9 cellular contexts compared by ENCODE assay signal in genomic region chr11:86740628-86741488, GRCh38. TPM values are rescaled to one million over a fixed set of nuclear protein-coding genes. Genes with fewer than 3 reads are reported as not detected.
DNase-seq lines count a peak whose midpoint lies in the region; ATAC-seq and TF ChIP-seq lines count a peak whose summit lies in the region.
"Had no signal": no experiment of that assay in that cellular context is flagged by ENCODE, and none has a peak within 500 bp of the region (broad histone marks: within the 10 kb centered on the region; RNA-seq: fewer than 3 reads in every experiment).

No MANE protein-coding gene starts in this region.

- WGBS in body of pancreas, 2 donors: 62 to 67% methylated on average over 7 of the region's 7 CpGs
- WGBS in smooth muscle cell (ENCODE audit: low lambda C conversion rate): 61% methylated on average over 7 of the region's 7 CpGs

- H3K79me2 ChIP-seq in smooth muscle cell (ENCODE audit: low read depth): no peaks in the 10 kb centered on the region

- no peaks in the 10 kb centered on the region for H3K4me1 ChIP-seq in CD8-positive, alpha-beta memory T cell (ENCODE audit: insufficient read depth, low read length)
- H3K4me1 ChIP-seq in body of pancreas (peaks cover 33% of the 10 kb centered on the region), smooth muscle cell (ENCODE audit: low read depth) (peaks cover 24% of the 10 kb centered on the region)

- no peak overlapping the region for H3K4me3 Mint-ChIP-seq in CD8-positive, alpha-beta memory T cell

- H3K4me1 Mint-ChIP-seq in CD8-positive, alpha-beta memory T cell: no peaks in the 10 kb centered on the region

- no peak overlapping the region for H3K27ac Mint-ChIP-seq in CD8-positive, alpha-beta memory T cell

- TF ChIP-seq CTCF in body of pancreas (IDR thresholded peaks at IDR 0.05) (no peak), smooth muscle cell (IDR thresholded peaks at IDR 0.05; ENCODE audit: borderline replicate concordance, insufficient read depth, poor library complexity, severe bottlenecking) (no peak)

- intact Hi-C loops in body of pancreas (cut with DNase I): no loop called here

- peaks cover 0 to 3% (median 0%) of the 10 kb centered on the region in 5 donors for H3K9me3 Mint-ChIP-seq in CD8-positive, alpha-beta memory T cell

- peak overlapping the region; percentile 65 for H3K4me2 ChIP-seq in smooth muscle cell

- peak overlapping the region; percentile 2 for H2AFZ ChIP-seq in smooth muscle cell (ENCODE audit: low read depth)

- no peaks in the 10 kb centered on the region for H3K36me3 ChIP-seq in CD8-positive, alpha-beta memory T cell (ENCODE audit: insufficient read depth, low read length)
- no peaks in the 10 kb centered on the region for H3K36me3 ChIP-seq in body of pancreas (replicated peaks in 1 of 2; ENCODE audit: insufficient read depth in 1 of 2, low read depth in 2 of 2)
- no peaks in the 10 kb centered on the region for H3K36me3 ChIP-seq in smooth muscle cell (ENCODE audit: low read depth)

- H3F3A ChIP-seq in smooth muscle cell (ENCODE audit: low read depth): peaks cover 31% of the 10 kb centered on the region

- H3K27ac ChIP-seq in CD8-positive, alpha-beta memory T cell (ENCODE audit: low read depth, low read length): peak overlapping the region; percentile 16
- H3K27ac ChIP-seq in body of pancreas (peak overlapping the region; percentile 46 to 88 (median 87)), smooth muscle cell (ENCODE audit: low read depth) (peak overlapping the region; percentile 98)
- H3K27ac ChIP-seq: HL-60 had no signal

- H3K9ac ChIP-seq in smooth muscle cell (ENCODE audit: low read depth): peak overlapping the region; percentile 80

- POLR2A ChIA-PET in CD8-positive, alpha-beta memory T cell (lab: Charles Lee): no interaction called here

- H3K4me3 ChIP-seq in CD8-positive, alpha-beta memory T cell (ENCODE audit: low read length): no peak overlapping the region
- H3K4me3 ChIP-seq in body of pancreas (no peak overlapping the region), smooth muscle cell (no peak overlapping the region)

- H3K9me3 ChIP-seq in CD8-positive, alpha-beta memory T cell (ENCODE audit: low read length): no peaks in the 10 kb centered on the region
- H3K9me3 ChIP-seq in body of pancreas: no peaks in the 10 kb centered on the region
- no peaks in the 10 kb centered on the region for H3K9me3 ChIP-seq in smooth muscle cell (replicated peaks; ENCODE audit: low read depth)

- TF ChIP-seq POLR2A in body of pancreas (IDR thresholded peaks at IDR 0.05): no peak

- peaks cover 8 to 13% of the 10 kb centered on the region in 2 donors for H3K27me3 Mint-ChIP-seq in CD8-positive, alpha-beta memory T cell

- DNase-seq in CD8-positive, alpha-beta memory T cell: no peak
- DNase-seq in Kasumi-1 (lab: John Stamatoyannopoulos, UW) (peak; percentile 49 to 51), body of pancreas (peak; percentile 44 to 72 (median 56)), iPS-NIHi11 (ENCODE audit: low spot score) (peak; percentile 62), smooth muscle cell (lab: John Stamatoyannopoulos, UW; ENCODE audit: unreplicated experiment) (no peak), DMS79 (lab: John Stamatoyannopoulos, UW) (no peak), NCI-H1436 (lab: John Stamatoyannopoulos, UW) (no peak)

- no peaks in the 10 kb centered on the region for H3K27me3 ChIP-seq in CD8-positive, alpha-beta memory T cell (ENCODE audit: insufficient read depth, low read length, poor library complexity, severe bottlenecking)
- no peaks in the 10 kb centered on the region for H3K27me3 ChIP-seq in body of pancreas
- H3K27me3 ChIP-seq in smooth muscle cell (ENCODE audit: low read depth): no peaks in the 10 kb centered on the region

- H3K36me3 Mint-ChIP-seq in CD8-positive, alpha-beta memory T cell: no peaks in the 10 kb centered on the region

- ATAC-seq in body of pancreas: peak; percentile 74
- ATAC-seq in HG02571 (IDR thresholded peaks at IDR 0.05; ENCODE audit: unreplicated experiment): no peak

- H4K20me1 ChIP-seq in smooth muscle cell (ENCODE audit: low read depth): no peaks in the 10 kb centered on the region

- CTCF ChIA-PET in CD8-positive, alpha-beta memory T cell (lab: Charles Lee): no interaction called here

RNA-seq across cellular contexts. Expression of gene PRSS23, which starts 59.5 kb away (rescaled TPM):
- total RNA-seq in CD8-positive, alpha-beta memory T cell: 1 to 10 TPM; 4.0 to 4.9 TPM
- polyA plus RNA-seq in CD8-positive, alpha-beta memory T cell: 13.3 TPM
- total RNA-seq in body of pancreas (10 to 100 TPM in 1 of 2 donors, 1 to 10 TPM in 1; 4.0 to 20.0 TPM), smooth muscle cell (123 and 132 TPM in 2 replicates)
- 156 and 223 TPM in 2 replicates for polyA plus RNA-seq in smooth muscle cell

Comparison
In these comparisons a context has a peak if more than half of its experiments do, and no peak if none do; other contexts are left out.
1. DNase-seq: peak in Kasumi-1 (2 of 2), body of pancreas (4 of 4) and iPS-NIHi11 (single experiment); none in CD8-positive, alpha-beta memory T cell (0 of 5), smooth muscle cell (single experiment), DMS79 (single experiment) and NCI-H1436 (single experiment).
2. H3K27ac ChIP-seq: peak in every context shown above with its lines; median percentile 98 in smooth muscle cell; 87 in body of pancreas; 16 in CD8-positive, alpha-beta memory T cell.